In the genomic region with DNA sequence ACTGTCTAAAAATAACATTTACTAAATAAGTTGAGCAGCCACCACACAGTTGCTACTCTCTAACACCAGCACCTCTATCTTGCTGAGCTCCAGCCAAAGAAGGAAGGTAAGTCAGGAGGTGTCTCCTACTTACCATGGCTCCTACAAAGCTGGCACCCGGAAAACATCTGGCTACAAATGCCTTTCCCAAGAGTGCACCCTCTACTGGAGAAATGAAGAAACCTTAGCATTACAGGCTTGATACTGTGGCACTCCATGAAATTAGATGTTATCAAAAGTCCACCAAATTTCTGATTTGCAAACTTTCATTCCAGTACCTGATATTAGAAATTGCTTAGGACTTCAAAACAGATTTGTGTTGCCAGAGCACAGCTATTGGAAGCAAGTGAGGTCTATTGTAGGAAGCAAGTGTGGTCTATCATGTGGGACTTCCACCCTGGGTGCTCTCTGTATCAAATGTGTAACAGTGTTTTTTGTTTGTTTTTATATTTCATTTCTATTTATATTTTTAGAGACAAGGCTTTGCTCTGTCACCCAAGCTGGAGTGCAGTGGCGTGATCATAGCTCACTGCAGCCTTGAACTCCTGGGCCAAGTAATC, we compare ENCODE assay signal across 1 cellular context.
TF ChIP-seq lines count a peak whose summit lies in the region.

No MANE protein-coding gene starts in this region.

TF ChIP-seq in WTC11, 78 proteins besides CTCF, POLR2A, EP300 and RAD21 (continued from another document):
- TF ChIP-seq, protein P1, sequence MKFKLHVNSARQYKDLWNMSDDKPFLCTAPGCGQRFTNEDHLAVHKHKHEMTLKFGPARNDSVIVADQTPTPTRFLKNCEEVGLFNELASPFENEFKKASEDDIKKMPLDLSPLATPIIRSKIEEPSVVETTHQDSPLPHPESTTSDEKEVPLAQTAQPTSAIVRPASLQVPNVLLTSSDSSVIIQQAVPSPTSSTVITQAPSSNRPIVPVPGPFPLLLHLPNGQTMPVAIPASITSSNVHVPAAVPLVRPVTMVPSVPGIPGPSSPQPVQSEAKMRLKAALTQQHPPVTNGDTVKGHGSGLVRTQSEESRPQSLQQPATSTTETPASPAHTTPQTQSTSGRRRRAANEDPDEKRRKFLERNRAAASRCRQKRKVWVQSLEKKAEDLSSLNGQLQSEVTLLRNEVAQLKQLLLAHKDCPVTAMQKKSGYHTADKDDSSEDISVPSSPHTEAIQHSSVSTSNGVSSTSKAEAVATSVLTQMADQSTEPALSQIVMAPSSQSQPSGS (CRISPR knock-in tag; IDR thresholded peaks at IDR 0.05; ENCODE audit: borderline replicate concordance, low read depth), result no peak
- no peak for TF ChIP-seq GTF2I (CRISPR knock-in tag; conservative IDR thresholded peaks at IDR 0.05)
